ENCODE assay signal across 15 cellular contexts in the genomic region with DNA sequence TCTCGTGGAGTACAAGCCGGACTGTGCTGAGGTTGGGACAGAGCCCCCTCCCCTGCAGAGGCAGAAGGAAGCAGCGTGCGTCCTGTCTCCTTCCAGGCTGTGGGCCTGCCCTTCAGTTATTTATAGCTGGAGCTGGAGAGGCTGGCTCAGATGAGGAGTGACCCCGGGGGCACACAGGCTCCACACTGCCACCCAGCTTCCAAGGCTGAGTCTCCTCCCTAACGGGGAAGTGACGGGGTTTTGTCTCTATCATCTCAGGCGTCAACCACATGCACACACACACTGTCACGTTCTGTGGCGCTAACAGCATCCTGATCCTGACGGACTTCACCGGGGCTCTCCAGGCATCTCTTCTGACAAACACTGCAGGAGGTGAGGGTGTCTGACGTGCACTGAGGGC. TPM values are rescaled to one million over a fixed set of nuclear protein-coding genes. Genes with fewer than 3 reads are reported as not detected.
DNase-seq lines count a peak whose midpoint lies in the region; ATAC-seq and TF ChIP-seq lines count a peak whose summit lies in the region.
"Had no signal": no experiment of that assay in that cellular context is flagged by ENCODE, and none has a peak within 500 bp of the region (broad histone marks: within the 10 kb centered on the region; RNA-seq: fewer than 3 reads in every experiment).

No MANE protein-coding gene starts in this region.

- BruUV-seq in Panc1 (replicated peaks; lab: Mats Ljungman, UMichigan), result no TSS peak

- ATAC-seq in Panc1, result no peak
- ATAC-seq in CD8-positive, alpha-beta T cell, result no peak
- no peak for ATAC-seq in stimulated activated naive CD8-positive, alpha-beta T cell treated with anti-CD3 and anti-CD28 coated beads, Interleukin-15, Interleukin-2, amounts not matched to agents 100 U/mL and 50 U/mL, for 24 hours
- ATAC-seq: sciatic nerve had no signal

- H3K4me2 ChIP-seq in neuronal stem cell (ENCODE audit: insufficient read depth, low read length, poor library complexity, severe bottlenecking), result no peak overlapping the region

- H3K4me1 ChIP-seq in Panc1 (ENCODE audit: control insufficient read depth, insufficient read depth, low read length), result peaks cover 8% of the 10 kb centered on the region; the same call in 1 of the 2 replicates
- H3K4me1 ChIP-seq in cardiac muscle cell (ENCODE audit: low read depth), result peaks cover 74% of the 10 kb centered on the region
- H3K4me1 ChIP-seq in neuronal stem cell (ENCODE audit: control insufficient read depth in 2 of 2, insufficient read depth in 1 of 2, low read depth in 1 of 2, low read length in 2 of 2), result peaks cover 6 to 16% of the 10 kb centered on the region in 2 donors
- peaks cover 68% of the 10 kb centered on the region for H3K4me1 ChIP-seq in CD8-positive, alpha-beta T cell (ENCODE audit: insufficient read depth, low read length)

- TF ChIP-seq CTCF in Panc1 (IDR thresholded peaks at IDR 0.05) (0 out of 2 replicates have a peak, but pooled peaks have one; percentile 13), cardiac muscle cell (IDR thresholded peaks at IDR 0.05; ENCODE audit: low read depth, low read length) (no peak)
- no peak for TF ChIP-seq CTCF in CD8-positive, alpha-beta T cell (IDR thresholded peaks at IDR 0.05)

- CTCF ChIA-PET in Panc1 (lab: Charles Lee), result interaction anchor here (0.6 kb wide), 1 partner anchor 149 kb away, joined by 5 read pairs; no protein-coding TSS in a partner anchor
- CTCF ChIA-PET in CD8-positive, alpha-beta T cell (lab: Charles Lee), result interaction anchor here (0.6 to 16.8 kb wide), 4 partner anchors 14 to 292 kb away, joined by 3 to 264 read pairs (median 6); no protein-coding TSS in a partner anchor

- H3K9me3 Mint-ChIP-seq in CD8-positive, alpha-beta T cell, result no peaks in the 10 kb centered on the region

- H3K27me3 Mint-ChIP-seq in CD8-positive, alpha-beta T cell (ENCODE audit: low read depth), result peaks cover 14% of the 10 kb centered on the region

- no peak overlapping the region for H2BK12ac ChIP-seq in neuronal stem cell (ENCODE audit: low read length)

- no peak overlapping the region for H2AFZ ChIP-seq in neuronal stem cell (ENCODE audit: low read length)

- no peak overlapping the region for H3K27ac ChIP-seq in Panc1 (ENCODE audit: low read length)
- peak overlapping the region; percentile 95 for H3K27ac ChIP-seq in cardiac muscle cell
- H3K27ac ChIP-seq in neuronal stem cell (replicated peaks; ENCODE audit: low read length), result no peak overlapping the region
- H3K27ac ChIP-seq in CD8-positive, alpha-beta T cell (ENCODE audit: low read depth, low read length), result no peak overlapping the region
- H3K27ac ChIP-seq: 22Rv1 had no signal

- DNase-seq in DMS153 (lab: John Stamatoyannopoulos, UW), result peak; percentile 32
- no peak for DNase-seq in DMS153 treated with DMSO at 0.1 percent for 48 hours (lab: John Stamatoyannopoulos, UW; ENCODE audit: unreplicated experiment)
- DNase-seq in Panc1 (ENCODE audit: low read depth, low spot score), result no peak
- DNase-seq in cardiac muscle cell (ENCODE audit: low read depth in 1 of 2, low spot score in 1 of 2), result peak in 1 of 2 donors; percentile 86
- no peak for DNase-seq in neuronal stem cell (ENCODE audit: low spot score)
- DNase-seq in CD8-positive, alpha-beta T cell, result no peak
- DNase-seq in LoVo (ENCODE audit: low spot score), result no peak
- no peak for DNase-seq in stimulated activated naive CD8-positive, alpha-beta T cell treated with anti-CD3 and anti-CD28 coated beads, Interleukin-15, Interleukin-2, amounts not matched to agents 100 U/mL and 50 U/mL, for 24 hours
- DNase-seq: activated gamma-delta T cell; central memory CD4-positive, alpha-beta T cell; GOT3; NCI-H146; NCI-H774 had no signal

- H2AK5ac ChIP-seq in neuronal stem cell (ENCODE audit: low read depth, low read length), result peak overlapping the region; percentile 44

- H3K9me3 ChIP-seq in Panc1 (ENCODE audit: control insufficient read depth, insufficient read depth, low read depth, low read length) (no peaks in the 10 kb centered on the region), cardiac muscle cell (ENCODE audit: low read depth) (no peaks in the 10 kb centered on the region), neuronal stem cell (replicated peaks in 1 of 2; ENCODE audit: control insufficient read depth in 2 of 2, insufficient read depth in 1 of 2, low read depth in 1 of 2, low read length in 2 of 2) (peaks cover 0 to 5% of the 10 kb centered on the region in 2 donors)
- no peaks in the 10 kb centered on the region for H3K9me3 ChIP-seq in CD8-positive, alpha-beta T cell (ENCODE audit: low read length)

- H3K27me3 ChIP-seq in Panc1 (ENCODE audit: control insufficient read depth, insufficient read depth, low read length), result no peaks in the 10 kb centered on the region
- no peaks in the 10 kb centered on the region for H3K27me3 ChIP-seq in cardiac muscle cell
- peaks cover 0 to 2% (median 0%) of the 10 kb centered on the region in 3 experiments for H3K27me3 ChIP-seq in neuronal stem cell (ENCODE audit: control insufficient read depth in 3 of 3, insufficient read depth in 3 of 3, low read depth in 1 of 3, low read length in 3 of 3)
- peaks cover 9% of the 10 kb centered on the region for H3K27me3 ChIP-seq in CD8-positive, alpha-beta T cell (ENCODE audit: insufficient read depth, low read length)

- no peaks in the 10 kb centered on the region for H3K79me1 ChIP-seq in neuronal stem cell (ENCODE audit: low read depth, low read length)

- H2BK5ac ChIP-seq in neuronal stem cell (ENCODE audit: low read length), result no peak overlapping the region

- no peak overlapping the region for H2BK120ac ChIP-seq in neuronal stem cell (ENCODE audit: low read depth, low read length)

- peak overlapping the region; percentile 51 for H3K18ac ChIP-seq in neuronal stem cell (ENCODE audit: low read length)

- peaks cover 64% of the 10 kb centered on the region for H3K4me1 Mint-ChIP-seq in CD8-positive, alpha-beta T cell (ENCODE audit: low read depth)

- in situ Hi-C loops in Panc1 (cut with HindIII; ENCODE audit: low pct_unique_long_range_greater_than_20kb, low sequenced_read_pairs), result no loop called here

- no peak overlapping the region for H3K9ac ChIP-seq in neuronal stem cell (ENCODE audit: low read depth, low read length, poor library complexity)

- WGBS in neuronal stem cell (ENCODE audit: extremely low coverage in 2 of 2, insufficient read length in 2 of 2, insufficient replicate concordance in 1 of 2), 2 donors, result no CpG with 5 or more reads among the region's 13 CpGs

- H3K23ac ChIP-seq in neuronal stem cell (ENCODE audit: low read depth, low read length, poor library complexity), result no peak overlapping the region

- no peak overlapping the region for H3K4ac ChIP-seq in neuronal stem cell (ENCODE audit: low read length)

- H3K14ac ChIP-seq in neuronal stem cell (ENCODE audit: low read length), result no peak overlapping the region

- H3K4me3 ChIP-seq in Panc1 (ENCODE audit: low read depth in 2 of 2, low read length in 2 of 2), result no peak overlapping the region
- no peak overlapping the region for H3K4me3 ChIP-seq in cardiac muscle cell
- no peak overlapping the region for H3K4me3 ChIP-seq in neuronal stem cell (ENCODE audit: low read length in 2 of 2)
- H3K4me3 ChIP-seq in CD8-positive, alpha-beta T cell (ENCODE audit: low read depth, low read length), result no peak overlapping the region

- POLR2A ChIA-PET in Panc1 (lab: Charles Lee), result no interaction called here
- POLR2A ChIA-PET in CD8-positive, alpha-beta T cell (lab: Charles Lee), result interaction anchor here (0.6 kb wide), 1 partner anchor 244 kb away, joined by 4 read pairs; no protein-coding TSS in a partner anchor

- no peak overlapping the region for H2BK15ac ChIP-seq in neuronal stem cell (ENCODE audit: low read length)

- H4K91ac ChIP-seq in neuronal stem cell (ENCODE audit: low read depth, low read length, poor library complexity), result no peak overlapping the region

- H3K36me3 ChIP-seq in Panc1 (ENCODE audit: control insufficient read depth, insufficient read depth, low read length) (no peaks in the 10 kb centered on the region; the same call in 1 of the 2 replicates), cardiac muscle cell (no peaks in the 10 kb centered on the region), neuronal stem cell (replicated peaks in 1 of 2; ENCODE audit: control insufficient read depth in 2 of 2, insufficient read depth in 2 of 2, low read length in 2 of 2) (peaks cover 3 to 17% of the 10 kb centered on the region in 2 donors)
- no peaks in the 10 kb centered on the region for H3K36me3 ChIP-seq in CD8-positive, alpha-beta T cell (ENCODE audit: insufficient read depth, low read length)

- intact Hi-C loops in Panc1 (cut with micrococcal nuclease; ENCODE audit: unreplicated experiment), result no loop called here
- intact Hi-C loops in CD8-positive, alpha-beta T cell (cut with DNase I, micrococcal nuclease), result loop anchor here (10.0 kb wide), 2 partner anchors 159 to 779 kb away; a partner anchor contains a TSS

- no peak overlapping the region for H3K4me3 Mint-ChIP-seq in CD8-positive, alpha-beta T cell

- no peak overlapping the region for H3K27ac Mint-ChIP-seq in CD8-positive, alpha-beta T cell

- H4K8ac ChIP-seq in neuronal stem cell (ENCODE audit: low read depth, low read length), result no peak overlapping the region

- H3K36me3 Mint-ChIP-seq in CD8-positive, alpha-beta T cell, result no peaks in the 10 kb centered on the region

RNA-seq across cellular contexts. Expression of a gene that starts 25.4 kb away (rescaled TPM):
- 0.57 TPM for total RNA-seq in Panc1 (2021; ENCODE audit: unreplicated experiment)
- 0.91 TPM for polyA plus RNA-seq in Panc1 (2012; ENCODE audit: insufficient read length)
- 0.80 and 1.1 TPM in 2 replicates for total RNA-seq in cardiac muscle cell
- polyA plus RNA-seq in cardiac muscle cell, result 1.6 and 1.7 TPM in 2 replicates
- polyA plus RNA-seq in neuronal stem cell (2013, experiment 1 of 2), result 0.04 TPM
- polyA plus RNA-seq in neuronal stem cell (2013, experiment 2 of 2), result 0.01 TPM
- under 1 TPM; 0.47 to 0.54 TPM for total RNA-seq in CD8-positive, alpha-beta T cell
